ENCODE assay signal across 9 cellular contexts in the genomic region with DNA sequence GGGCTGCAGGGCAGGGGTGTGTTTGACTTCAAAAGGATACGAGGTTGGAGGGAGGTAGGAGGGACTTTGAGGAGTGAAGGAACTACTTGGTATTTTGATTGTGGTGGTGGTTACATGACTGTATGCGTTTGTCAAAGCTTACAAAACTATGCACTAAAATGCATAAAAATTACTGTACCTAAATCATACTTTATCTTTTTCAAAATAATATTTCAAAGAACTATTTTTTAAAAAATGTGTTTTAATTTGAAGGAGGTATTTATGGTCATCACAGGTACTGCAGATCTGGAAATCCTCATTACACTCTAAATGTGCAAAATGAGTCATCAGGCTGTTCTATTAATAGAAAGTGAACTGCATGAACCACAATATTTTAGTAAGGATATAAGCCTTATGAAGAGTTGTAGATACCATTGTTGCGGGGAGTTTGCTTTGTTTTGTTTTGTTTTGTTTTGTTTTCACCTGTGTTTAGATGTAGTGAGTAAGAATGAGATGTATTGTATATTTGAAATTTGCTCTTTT.
DNase-seq lines count a peak whose midpoint lies in the region; ATAC-seq and TF ChIP-seq lines count a peak whose summit lies in the region.
"Had no signal": no experiment of that assay in that cellular context is flagged by ENCODE, and none has a peak within 500 bp of the region (broad histone marks: within the 10 kb centered on the region; RNA-seq: fewer than 3 reads in every experiment).

No MANE protein-coding gene starts in this region.

- TF ChIP-seq CTCF in HEK293 (tag by site-specific recombination; IDR thresholded peaks at IDR 0.05), result no peak

- peaks cover 12% of the 10 kb centered on the region for H3K4me1 Mint-ChIP-seq in stimulated activated memory B cell treated with anti-CD40 and anti-IgM and Interleukin-4, amounts not matched to agents 10 μg/mL and 1 μg/mL and 100 μg/mL, for 72 hours

- no peaks in the 10 kb centered on the region for H3K27me3 Mint-ChIP-seq in stimulated activated memory B cell treated with anti-CD40 and anti-IgM and Interleukin-4, amounts not matched to agents 10 μg/mL and 1 μg/mL and 100 μg/mL, for 72 hours

- POLR2A ChIA-PET in HEK293 (lab: Yijun Ruan, JAX), result interaction anchor here (1.2 kb wide), 1 partner anchor 115 kb away, joined by 3 read pairs; no protein-coding TSS in a partner anchor

- no peaks in the 10 kb centered on the region for H3K36me3 Mint-ChIP-seq in stimulated activated memory B cell treated with anti-CD40 and anti-IgM and Interleukin-4, amounts not matched to agents 10 μg/mL and 1 μg/mL and 100 μg/mL, for 72 hours

- DNase-seq in NCI-H69 (lab: John Stamatoyannopoulos, UW), result peak; percentile 21
- peak; percentile 25 for DNase-seq in epidermal melanocyte (ENCODE audit: insufficient read length, low spot score)
- DNase-seq in retina, result no peak
- no peak for DNase-seq in DMS79 treated with DMSO at 0.1 percent for 48 hours (lab: John Stamatoyannopoulos, UW)
- no peak for DNase-seq in activated naive CD4-positive, alpha-beta T cell (lab: John Stamatoyannopoulos, UW)

- no peaks in the 10 kb centered on the region for H3K36me3 ChIP-seq in HEK293 (ENCODE audit: control insufficient read depth in 2 of 2, insufficient read depth in 1 of 2, low read length in 2 of 2)

- H3K9me3 Mint-ChIP-seq in stimulated activated memory B cell treated with anti-CD40 and anti-IgM and Interleukin-4, amounts not matched to agents 10 μg/mL and 1 μg/mL and 100 μg/mL, for 72 hours, result peaks cover 3% of the 10 kb centered on the region
- H3K9me3 Mint-ChIP-seq: nephron had no signal

- H3K4me3 ChIP-seq in HEK293 (ENCODE audit: low read depth, low read length), result no peak overlapping the region

- peak; percentile 85 for ATAC-seq in GM18502 (IDR thresholded peaks at IDR 0.05; ENCODE audit: poor library complexity, unreplicated experiment)
- peak; percentile 47 for ATAC-seq in stimulated activated memory B cell treated with anti-CD40 and anti-IgM and Interleukin-4, amounts not matched to agents 10 μg/mL and 1 μg/mL and 100 μg/mL, for 72 hours

- CTCF ChIA-PET in HEK293 (lab: Yijun Ruan, JAX), result interaction anchor here (0.6 to 1.1 kb wide), 4 partner anchors 15 to 131 kb away, joined by 3 to 4 read pairs (median 4); no protein-coding TSS in a partner anchor

- H3K4me1 ChIP-seq in HEK293 (ENCODE audit: control insufficient read depth, insufficient read depth, low read length), result peaks cover 7% of the 10 kb centered on the region; the same call in 1 of the 2 replicates

- no peaks in the 10 kb centered on the region for H3K9me3 ChIP-seq in HEK293 (ENCODE audit: control insufficient read depth, insufficient read depth, low read depth, low read length)

- H3K27ac ChIP-seq in HEK293 (ENCODE audit: extremely low read depth, low read depth, low read length), result no peak overlapping the region

- H3K4me3 Mint-ChIP-seq in stimulated activated memory B cell treated with anti-CD40 and anti-IgM and Interleukin-4, amounts not matched to agents 10 μg/mL and 1 μg/mL and 100 μg/mL, for 72 hours, result no peak overlapping the region
- H3K4me3 Mint-ChIP-seq: nephron had no signal

- peak overlapping the region; percentile 46 for H3K27ac Mint-ChIP-seq in stimulated activated memory B cell treated with anti-CD40 and anti-IgM and Interleukin-4, amounts not matched to agents 10 μg/mL and 1 μg/mL and 100 μg/mL, for 72 hours
- H3K27ac Mint-ChIP-seq: nephron had no signal

TF ChIP-seq in HEK293, 187 proteins besides CTCF, POLR2A, EP300 and RAD21:
- TF ChIP-seq ZBTB49 (tag by site-specific recombination; IDR thresholded peaks at IDR 0.05; ENCODE audit: low read depth) (no peak), ZBTB17 (tag by site-specific recombination; IDR thresholded peaks at IDR 0.05) (peak; percentile 32; the same call in 1 of the 2 replicates), ZNF366 (tag by site-specific recombination; conservative IDR thresholded peaks at IDR 0.05) (peak; percentile 33; the same call in 1 of the 2 replicates), ZBTB21 (tag by site-specific recombination; IDR thresholded peaks at IDR 0.05) (no peak), PRDM10 (tag by site-specific recombination; IDR thresholded peaks at IDR 0.05) (peak; percentile 86), ZEB2 (tag by site-specific recombination; IDR thresholded peaks at IDR 0.05) (0 out of 2 replicates have a peak, but pooled peaks have one; percentile 30), SP7 (tag by site-specific recombination; IDR thresholded peaks at IDR 0.05) (0 out of 2 replicates have a peak, but pooled peaks have one; percentile 16)

Comparison
In these comparisons a context has a peak if more than half of its experiments do, and no peak if none do; other contexts are left out.
1. DNase-seq: peak in NCI-H69 (single experiment) and epidermal melanocyte (single experiment); none in retina (single experiment), DMS79 treated with DMSO at 0.1 percent for 48 hours (single experiment) and activated naive CD4-positive, alpha-beta T cell (0 of 4).